1 cellular context compared by ENCODE assay signal in genomic region chr16:55021595-55022475, GRCh38.
TF ChIP-seq lines count a peak whose summit lies in the region.

No MANE protein-coding gene starts in this region.

TF ChIP-seq in K562, 482 proteins besides CTCF, POLR2A, EP300 and RAD21 (continued from another document):
- TF ChIP-seq NFIC (IDR thresholded peaks at IDR 0.05) (0 out of 2 replicates have a peak, but pooled peaks have one; percentile 9), MNT (conservative IDR thresholded peaks at IDR 0.05) (peak in 1 of 2 experiments; percentile 41; a peak in 1 of 4 replicates), FOXM1 (IDR thresholded peaks at IDR 0.05; ENCODE audit: low read depth) (no peak), FOXM1 (CRISPR knock-in tag; IDR thresholded peaks at IDR 0.05; ENCODE audit: low read depth) (no peak), PTRF (tag; IDR thresholded peaks at IDR 0.05) (no peak), TFAP4 (CRISPR knock-in tag; IDR thresholded peaks at IDR 0.05; ENCODE audit: borderline replicate concordance) (peak; percentile 90), TRIM24 (IDR thresholded peaks at IDR 0.05) (peak in 1 of 2 experiments; percentile 46; a peak in 1 of 4 replicates), DACH1 (IDR thresholded peaks at IDR 0.05; ENCODE audit: partially characterized antibody) (peak; percentile 75), ZNF609 (CRISPR knock-in tag; IDR thresholded peaks at IDR 0.05; ENCODE audit: borderline replicate concordance) (no peak), KLF16 (IDR thresholded peaks at IDR 0.05) (peak; percentile 91), ATF3 (IDR thresholded peaks at IDR 0.05) (peak; percentile 78), ATF3 (CRISPR knock-in tag; conservative IDR thresholded peaks at IDR 0.05) (no peak), ZBTB1 (CRISPR knock-in tag; IDR thresholded peaks at IDR 0.05; ENCODE audit: borderline replicate concordance, low read depth) (no peak), NCOR1 (IDR thresholded peaks at IDR 0.05) (0 out of 2 replicates have a peak, but pooled peaks have one; percentile 8), HDAC2 (IDR thresholded peaks at IDR 0.05) (peak; percentile 27; the same call in 1 of the 2 replicates), HNRNPL (IDR thresholded peaks at IDR 0.05; ENCODE audit: low read depth, low read length) (no peak), ZNF133 (CRISPR knock-in tag; IDR thresholded peaks at IDR 0.05) (no peak), BMI1 (IDR thresholded peaks at IDR 0.05; ENCODE audit: low read length) (no peak), RHOXF2B (CRISPR knock-in tag; conservative IDR thresholded peaks at IDR 0.05) (no peak), MXD1 (CRISPR knock-in tag; IDR thresholded peaks at IDR 0.05; ENCODE audit: borderline replicate concordance, poor library complexity, severe bottlenecking) (no peak), ZNF449 (CRISPR knock-in tag; IDR thresholded peaks at IDR 0.05) (no peak), THAP12 (CRISPR knock-in tag; IDR thresholded peaks at IDR 0.05) (no peak), PHF21A (IDR thresholded peaks at IDR 0.05; ENCODE audit: borderline replicate concordance, low read depth) (no peak), ZNF324 (CRISPR knock-in tag; IDR thresholded peaks at IDR 0.05) (no peak), MTA2 (IDR thresholded peaks at IDR 0.05; ENCODE audit: low read depth) (no peak), GABPB1 (CRISPR knock-in tag; IDR thresholded peaks at IDR 0.05) (no peak), JUN (IDR thresholded peaks at IDR 0.05; ENCODE audit: borderline replicate concordance, low read depth, low read length) (peak; percentile 66), JUN (CRISPR knock-in tag; IDR thresholded peaks at IDR 0.05; ENCODE audit: borderline replicate concordance) (no peak), ZSCAN32 (CRISPR knock-in tag; IDR thresholded peaks at IDR 0.05) (no peak), CTCFL (IDR thresholded peaks at IDR 0.05; ENCODE audit: borderline replicate concordance, insufficient read depth, low read depth, low read length, poor library complexity, severe bottlenecking) (peak; percentile 24), SMC3 (conservative IDR thresholded peaks at IDR 0.05; ENCODE audit: insufficient read depth, low read depth, low read length) (0 out of 2 replicates have a peak, but pooled peaks have one; percentile 30), MIER1 (IDR thresholded peaks at IDR 0.05; ENCODE audit: low read depth) (no peak)
